In genomic region chr1:88039240-88039639, GRCh38 we compare ENCODE assay signal across 29 cellular contexts.
"Had no signal": no experiment of that assay in that cellular context is flagged by ENCODE, and none has a peak within 500 bp of the region (broad histone marks: within the 10 kb centered on the region; RNA-seq: fewer than 3 reads in every experiment).

No MANE protein-coding gene starts in this region.

- H3K4me3 Mint-ChIP-seq: dendritic cell treated with granulocyte-macrophage colony-stimulating factor and Interleukin-4, amounts not matched to agents 40 ng/mL and 50 ng/mL, for 4 days; effector memory CD8-positive, alpha-beta T cell; endodermal cell had no signal

- H3K4me1 ChIP-seq: colonic mucosa, esophagus muscularis mucosa, esophagus squamous epithelium, gastrocnemius medialis, gastroesophageal sphincter, heart left ventricle, heart right ventricle had no signal

- H3K4me3 ChIP-seq: colonic mucosa, coronary artery, dorsolateral prefrontal cortex, esophagus muscularis mucosa, esophagus squamous epithelium, gastrocnemius medialis, gastroesophageal sphincter, heart left ventricle, heart right ventricle had no signal

- FAIRE-seq: colon, endometrium, endothelial cell of umbilical vein, frontal cortex had no signal

- H3K9me3 ChIP-seq: colonic mucosa had no signal

- ATAC-seq: effector memory CD8-positive, alpha-beta T cell; esophagus mucosa; foreskin keratinocyte; gastrocnemius medialis; gastroesophageal sphincter; heart left ventricle; heart right ventricle had no signal

- H3K27ac ChIP-seq: colonic mucosa, coronary artery, dorsolateral prefrontal cortex, epithelial cell of prostate, esophagus muscularis mucosa, esophagus squamous epithelium, foreskin keratinocyte, gastrocnemius medialis, gastroesophageal sphincter, heart left ventricle, heart right ventricle had no signal

- H3K4me1 Mint-ChIP-seq: endodermal cell had no signal

- DNase-seq: colonic mucosa; cortex of kidney; dermis blood vessel endothelial cell; dorsolateral prefrontal cortex; effector CD4-positive, alpha-beta T cell; effector CD8-positive, alpha-beta T cell; effector memory CD4-positive, alpha-beta T cell; effector memory CD8-positive, alpha-beta T cell; endodermal cell; erythroblast; esophagus squamous epithelium; foreskin fibroblast; foreskin keratinocyte; foreskin melanocyte; gastrocnemius medialis; glutamatergic neuron; head of caudate nucleus; heart left ventricle; heart right ventricle had no signal

- H3K27ac Mint-ChIP-seq: dendritic cell treated with granulocyte-macrophage colony-stimulating factor and Interleukin-4, amounts not matched to agents 40 ng/mL and 50 ng/mL, for 4 days; effector memory CD8-positive, alpha-beta T cell; endodermal cell had no signal

- H3K27me3 ChIP-seq: colonic mucosa, dorsolateral prefrontal cortex, esophagus muscularis mucosa, esophagus squamous epithelium, foreskin keratinocyte, gastrocnemius medialis, gastroesophageal sphincter, heart left ventricle, heart right ventricle had no signal

- H3K36me3 ChIP-seq: colonic mucosa, esophagus muscularis mucosa, esophagus squamous epithelium, gastrocnemius medialis, gastroesophageal sphincter, heart left ventricle, heart right ventricle had no signal

- H3K27me3 Mint-ChIP-seq: dendritic cell treated with granulocyte-macrophage colony-stimulating factor and Interleukin-4, amounts not matched to agents 40 ng/mL and 50 ng/mL, for 4 days; effector memory CD8-positive, alpha-beta T cell had no signal
